ENCODE assay signal across 7 cellular contexts in the genomic region with DNA sequence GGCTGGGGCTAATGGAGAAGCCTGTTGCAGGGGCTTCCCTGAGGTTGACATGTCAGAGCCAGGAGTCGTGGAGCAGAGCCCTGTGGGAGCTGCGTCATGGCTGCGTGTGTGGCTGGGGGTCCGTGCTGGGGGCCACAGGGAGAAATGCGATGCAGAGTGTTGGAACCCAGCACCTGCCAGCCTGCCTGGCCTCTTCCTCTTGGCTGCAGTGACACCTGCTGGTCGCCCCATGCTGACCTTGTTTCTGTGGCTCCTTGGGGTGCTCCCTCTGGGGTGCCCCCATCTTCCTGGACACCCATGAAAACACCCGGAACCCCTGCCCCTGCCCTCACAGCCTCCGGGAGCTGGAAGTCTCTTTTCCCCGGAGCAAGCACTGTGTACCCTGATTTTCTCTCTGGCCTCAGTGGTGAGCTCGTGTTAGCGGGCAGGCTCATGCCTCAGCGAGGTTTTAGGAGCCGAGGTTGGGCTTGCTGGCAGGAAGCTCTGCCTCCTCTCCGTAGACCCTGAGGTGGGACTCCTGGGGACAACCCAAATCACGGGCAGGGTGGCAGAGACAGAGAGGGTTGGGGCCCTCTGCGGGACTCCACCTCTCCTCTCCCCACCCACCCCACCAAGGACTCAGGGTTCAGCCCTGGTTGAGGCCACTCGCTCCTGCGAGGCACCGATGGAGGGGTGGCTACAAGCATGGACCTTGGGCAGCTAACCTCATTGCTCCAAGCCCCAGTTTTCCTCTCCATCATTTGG.
DNase-seq lines count a peak whose midpoint lies in the region; ATAC-seq, FAIRE-seq and TF ChIP-seq lines count a peak whose summit lies in the region.

No MANE protein-coding gene starts in this region.

- CTCF ChIA-PET in CD4-positive, alpha-beta T cell (lab: Charles Lee) = no interaction called here

- H3K36me3 Mint-ChIP-seq in CD4-positive, alpha-beta T cell (ENCODE audit: low read depth) = no peaks in the 10 kb centered on the region
- no peaks in the 10 kb centered on the region for H3K36me3 Mint-ChIP-seq in activated T-helper 1 cell treated with anti-CD3 and anti-CD28 coated beads, Interleukin-12 subunit alpha, Interleukin-12 subunit beta, Interleukin-2, Interleukin-4 antibody, amounts not matched to agents 30 ng/mL and 10 ng/mL and 1 ng/mL, durations not matched to agents 14 hours and 24 hours and 36 hours (ENCODE audit: low read depth)

- H3K4me1 Mint-ChIP-seq in CD4-positive, alpha-beta T cell (ENCODE audit: low read depth) = no peaks in the 10 kb centered on the region
- H3K4me1 Mint-ChIP-seq in activated T-helper 1 cell treated with anti-CD3 and anti-CD28 coated beads, Interleukin-12 subunit alpha, Interleukin-12 subunit beta, Interleukin-2, Interleukin-4 antibody, amounts not matched to agents 30 ng/mL and 10 ng/mL and 1 ng/mL, durations not matched to agents 14 hours and 24 hours and 36 hours (ENCODE audit: low read depth) = peaks cover 5% of the 10 kb centered on the region

- POLR2A ChIA-PET in CD4-positive, alpha-beta T cell (lab: Charles Lee) = no interaction called here

- H3K9me3 Mint-ChIP-seq in CD4-positive, alpha-beta T cell = no peaks in the 10 kb centered on the region
- no peaks in the 10 kb centered on the region for H3K9me3 Mint-ChIP-seq in activated T-helper 1 cell treated with anti-CD3 and anti-CD28 coated beads, Interleukin-12 subunit alpha, Interleukin-12 subunit beta, Interleukin-2, Interleukin-4 antibody, amounts not matched to agents 30 ng/mL and 10 ng/mL and 1 ng/mL, durations not matched to agents 14 hours and 24 hours and 36 hours

- H3K36me3 ChIP-seq in SJCRH30 (no peaks in the 10 kb centered on the region), small intestine (ENCODE audit: control insufficient read depth in 2 of 2, insufficient read depth in 2 of 2, low read length in 2 of 2) (no peaks in the 10 kb centered on the region)

- ATAC-seq in CD4-positive, alpha-beta T cell (ENCODE audit: poor library complexity) = no peak
- no peak for ATAC-seq in HG03565 (IDR thresholded peaks at IDR 0.05; ENCODE audit: unreplicated experiment)

- intact Hi-C loops in CD4-positive, alpha-beta T cell (cut with DNase I, micrococcal nuclease) = no loop called here
- intact Hi-C loops in activated T-helper 1 cell treated with anti-CD3 and anti-CD28 coated beads, Interleukin-12 subunit alpha, Interleukin-12 subunit beta, Interleukin-2, Interleukin-4 antibody, amounts not matched to agents 30 ng/mL and 10 ng/mL and 1 ng/mL, durations not matched to agents 14 hours and 24 hours and 36 hours (cut with micrococcal nuclease) = no loop called here

- H3K4me1 ChIP-seq in SJCRH30 = peaks cover 15% of the 10 kb centered on the region
- H3K4me1 ChIP-seq in small intestine (ENCODE audit: control insufficient read depth in 2 of 2, insufficient read depth in 1 of 2, low read depth in 1 of 2, low read length in 1 of 2) = no peaks in the 10 kb centered on the region

- H3K4me3 Mint-ChIP-seq in CD4-positive, alpha-beta T cell = no peak overlapping the region
- H3K4me3 Mint-ChIP-seq in activated T-helper 1 cell treated with anti-CD3 and anti-CD28 coated beads, Interleukin-12 subunit alpha, Interleukin-12 subunit beta, Interleukin-2, Interleukin-4 antibody, amounts not matched to agents 30 ng/mL and 10 ng/mL and 1 ng/mL, durations not matched to agents 14 hours and 24 hours and 36 hours = no peak overlapping the region

- H3K9me3 ChIP-seq in SJCRH30 (replicated peaks) (no peaks in the 10 kb centered on the region), small intestine (ENCODE audit: control insufficient read depth, low read depth) (no peaks in the 10 kb centered on the region)
- no peaks in the 10 kb centered on the region for H3K9me3 ChIP-seq in CD4-positive, alpha-beta T cell (ENCODE audit: control insufficient read depth, low read length)

- H3K4me3 ChIP-seq in SJCRH30 = no peak overlapping the region
- H3K4me3 ChIP-seq in small intestine (ENCODE audit: low read depth in 1 of 2, low read length in 2 of 2) = no peak overlapping the region

- H3K27me3 ChIP-seq in SJCRH30 (peaks cover 13% of the 10 kb centered on the region; the same call in 1 of the 2 replicates), small intestine (ENCODE audit: control insufficient read depth in 2 of 2, insufficient read depth in 2 of 2, low read length in 2 of 2) (no peaks in the 10 kb centered on the region)
- no peaks in the 10 kb centered on the region for H3K27me3 ChIP-seq in CD4-positive, alpha-beta T cell (ENCODE audit: control insufficient read depth, insufficient read depth, low read length)

- DNase-seq in GM13977 (ENCODE audit: low spot score) (peak; percentile 76), SJCRH30 (peak; percentile 27 to 56), glomerular visceral epithelial cell (ENCODE audit: extremely low spot score) (peak; percentile 22), small intestine (peak; percentile 4)
- no peak for DNase-seq in CD4-positive, alpha-beta T cell
- no peak for DNase-seq in activated T-helper 1 cell treated with anti-CD3 and anti-CD28 coated beads, Interleukin-12 subunit alpha, Interleukin-12 subunit beta, Interleukin-2, Interleukin-4 antibody, amounts not matched to agents 30 ng/mL and 10 ng/mL and 1 ng/mL, durations not matched to agents 14 hours and 24 hours and 36 hours (ENCODE audit: low spot score)

- H3K27ac ChIP-seq in SJCRH30 = no peak overlapping the region
- no peak overlapping the region for H3K27ac ChIP-seq in small intestine (ENCODE audit: low read depth in 1 of 2, low read length in 1 of 2)
- no peak overlapping the region for H3K27ac ChIP-seq in CD4-positive, alpha-beta T cell (ENCODE audit: low read depth, low read length)

- in situ Hi-C loops in GM13977 (cut with MboI; ENCODE audit: low pct_unique_long_range_greater_than_20kb, low sequenced_read_pairs, unreplicated experiment) = no loop called here

- H3K27ac Mint-ChIP-seq in CD4-positive, alpha-beta T cell = no peak overlapping the region
- no peak overlapping the region for H3K27ac Mint-ChIP-seq in activated T-helper 1 cell treated with anti-CD3 and anti-CD28 coated beads, Interleukin-12 subunit alpha, Interleukin-12 subunit beta, Interleukin-2, Interleukin-4 antibody, amounts not matched to agents 30 ng/mL and 10 ng/mL and 1 ng/mL, durations not matched to agents 14 hours and 24 hours and 36 hours

- peaks cover 20% of the 10 kb centered on the region for H3K27me3 Mint-ChIP-seq in CD4-positive, alpha-beta T cell
- peaks cover 3% of the 10 kb centered on the region for H3K27me3 Mint-ChIP-seq in activated T-helper 1 cell treated with anti-CD3 and anti-CD28 coated beads, Interleukin-12 subunit alpha, Interleukin-12 subunit beta, Interleukin-2, Interleukin-4 antibody, amounts not matched to agents 30 ng/mL and 10 ng/mL and 1 ng/mL, durations not matched to agents 14 hours and 24 hours and 36 hours (ENCODE audit: insufficient read depth)

- WGBS in small intestine, 3 donors = 57 to 71% (median 65%) methylated on average over 19 of the region's 19 CpGs

- no peak for FAIRE-seq in small intestine (lab: Jason Lieb, UNC)

- peak; percentile 60 for TF ChIP-seq CTCF in GM13977 (IDR thresholded peaks at IDR 0.05; ENCODE audit: extremely low read depth, insufficient read depth, missing control alignments)
- TF ChIP-seq CTCF in CD4-positive, alpha-beta T cell (IDR thresholded peaks at IDR 0.05) = no peak

Comparison
In these comparisons a context has a peak if more than half of its experiments do, and no peak if none do; other contexts are left out.
1. DNase-seq: peak in GM13977 (single experiment), SJCRH30 (2 of 2), glomerular visceral epithelial cell (single experiment) and small intestine (single experiment); none in CD4-positive, alpha-beta T cell (0 of 10) and activated T-helper 1 cell treated with anti-CD3 and anti-CD28 coated beads, Interleukin-12 subunit alpha, Interleukin-12 subunit beta, Interleukin-2, Interleukin-4 antibody, amounts not matched to agents 30 ng/mL and 10 ng/mL and 1 ng/mL, durations not matched to agents 14 hours and 24 hours and 36 hours (single experiment).